26 cellular contexts compared by ENCODE assay signal in the genomic region with DNA sequence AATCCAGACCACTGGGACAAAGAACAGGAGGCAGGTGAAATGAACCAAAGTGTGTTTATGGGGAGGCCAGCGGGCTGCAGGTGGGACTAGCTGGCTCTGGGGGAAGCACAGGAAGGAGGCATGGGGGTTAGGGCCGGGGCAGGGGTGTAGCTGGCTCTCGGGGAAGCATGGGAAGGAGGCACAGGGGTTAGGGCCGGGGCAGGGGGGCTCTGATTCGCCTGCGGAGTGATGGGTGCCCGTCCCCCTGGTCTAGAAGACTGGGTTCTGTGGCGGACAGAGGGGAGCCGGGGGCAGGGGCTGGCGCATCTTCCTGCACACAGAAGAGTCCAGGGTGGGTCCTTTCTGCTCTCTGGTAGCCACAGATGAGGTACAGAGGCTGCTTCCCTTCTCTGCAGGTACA.
"Had no signal": no experiment of that assay in that cellular context is flagged by ENCODE, and none has a peak within 500 bp of the region (broad histone marks: within the 10 kb centered on the region; RNA-seq: fewer than 3 reads in every experiment).

No MANE protein-coding gene starts in this region.

- H3K36me3 ChIP-seq: left lung, lower lobe of right lung, pancreas, prostate gland, tibial nerve, vagina had no signal

- DNase-seq: left colon; lower lobe of right lung; mammary epithelial cell; mesenchymal stem cell; naive thymus-derived CD8-positive, alpha-beta T cell; nucleus accumbens; posterior cingulate gyrus; retina; right cardiac atrium; stimulated activated CD4-positive, alpha-beta T cell treated with anti-CD3 and anti-CD28 coated beads, Interleukin-12 subunit alpha, Interleukin-12 subunit beta, amount 100 ng/mL, for 4 hours; stimulated activated CD4-positive, alpha-beta T cell treated with anti-CD3 and anti-CD28 coated beads, Interleukin-15, amount 100 ng/mL, for 24 hours; stimulated activated CD4-positive, alpha-beta T cell treated with anti-CD3 and anti-CD28 coated beads, Interleukin-4, amount 100 ng/mL, for 24 hours; stimulated activated naive CD4-positive, alpha-beta T cell treated with Interleukin-2 at 50 U/mL for 16 hours; stimulated activated naive CD8-positive, alpha-beta T cell treated with anti-CD3 and anti-CD28 coated beads, Interleukin-15, amount 100 ng/mL, for 72 hours; substantia nigra had no signal

- H3K27ac ChIP-seq: left lung, lower lobe of right lung, pancreas, prostate gland, skin epidermis, tibial nerve, vagina had no signal

- H3K9me3 ChIP-seq: left lung, lower lobe of right lung, pancreas, prostate gland, vagina had no signal

- H3K4me3 Mint-ChIP-seq: naive thymus-derived CD8-positive, alpha-beta T cell; nephron; neural crest cell; stimulated activated effector memory CD8-positive, alpha-beta T cell treated with anti-CD3 and anti-CD28 coated beads, Interleukin-12 subunit alpha, Interleukin-12 subunit beta, amount 100 ng/mL, for 72 hours; stimulated activated naive CD8-positive, alpha-beta T cell treated with anti-CD3 and anti-CD28 coated beads, Interleukin-15, amount 100 ng/mL, for 72 hours; type B pancreatic cell had no signal

- H3K4me1 ChIP-seq: left lung, lower lobe of right lung, pancreas, prostate gland, tibial nerve, vagina had no signal

- H3K27me3 ChIP-seq: pancreas, tibial nerve, vagina had no signal

- H3K27ac Mint-ChIP-seq: nephron; stimulated activated effector memory CD8-positive, alpha-beta T cell treated with anti-CD3 and anti-CD28 coated beads, Interleukin-12 subunit alpha, Interleukin-12 subunit beta, amount 100 ng/mL, for 72 hours; stimulated activated naive CD8-positive, alpha-beta T cell treated with anti-CD3 and anti-CD28 coated beads, Interleukin-15, amount 100 ng/mL, for 72 hours; type B pancreatic cell had no signal

- H3K4me3 ChIP-seq: left lung, lower lobe of right lung, pancreas, prostate gland, skin epidermis, tibial nerve, vagina had no signal

- ATAC-seq: left colon; left lung; lower lobe of right lung; naive thymus-derived CD8-positive, alpha-beta T cell; pancreas; right cardiac atrium; sciatic nerve; stimulated activated effector memory CD8-positive, alpha-beta T cell treated with anti-CD3 and anti-CD28 coated beads, Interleukin-12 subunit alpha, Interleukin-12 subunit beta, amount 100 ng/mL, for 72 hours; stimulated activated naive CD8-positive, alpha-beta T cell treated with anti-CD3 and anti-CD28 coated beads, Interleukin-15, amount 100 ng/mL, for 72 hours had no signal

- H3K27me3 Mint-ChIP-seq: stimulated activated naive CD8-positive, alpha-beta T cell treated with anti-CD3 and anti-CD28 coated beads, Interleukin-15, amount 100 ng/mL, for 72 hours; type B pancreatic cell had no signal

- H3K4me1 Mint-ChIP-seq: nephron; neural crest cell; stimulated activated effector memory CD8-positive, alpha-beta T cell treated with anti-CD3 and anti-CD28 coated beads, Interleukin-12 subunit alpha, Interleukin-12 subunit beta, amount 100 ng/mL, for 72 hours; stimulated activated naive CD8-positive, alpha-beta T cell treated with anti-CD3 and anti-CD28 coated beads, Interleukin-15, amount 100 ng/mL, for 72 hours had no signal

- H3K36me3 Mint-ChIP-seq: naive thymus-derived CD8-positive, alpha-beta T cell; stimulated activated effector memory CD8-positive, alpha-beta T cell treated with anti-CD3 and anti-CD28 coated beads, Interleukin-12 subunit alpha, Interleukin-12 subunit beta, amount 100 ng/mL, for 72 hours; type B pancreatic cell had no signal

- H3K9me3 Mint-ChIP-seq: naive thymus-derived CD8-positive, alpha-beta T cell; stimulated activated effector memory CD8-positive, alpha-beta T cell treated with anti-CD3 and anti-CD28 coated beads, Interleukin-12 subunit alpha, Interleukin-12 subunit beta, amount 100 ng/mL, for 72 hours; stimulated activated naive CD8-positive, alpha-beta T cell treated with anti-CD3 and anti-CD28 coated beads, Interleukin-15, amount 100 ng/mL, for 72 hours; type B pancreatic cell had no signal
